7 cellular contexts compared by ENCODE assay signal in genomic region chr11:2929511-2929879, GRCh38. TPM values are rescaled to one million over a fixed set of nuclear protein-coding genes. Genes with fewer than 3 reads are reported as not detected.
DNase-seq lines count a peak whose midpoint lies in the region; ATAC-seq lines count a peak whose summit lies in the region.

No MANE protein-coding gene starts in this region.

- H3K27ac ChIP-seq in aorta (ENCODE audit: low read depth in 1 of 2, low read length in 2 of 2) = peak overlapping the region in 1 of 2 donors; percentile 1

- intact Hi-C loops in aorta (cut with DNase I) = no loop called here

- peaks cover 54% of the 10 kb centered on the region for H3K4me1 ChIP-seq in mucosa of stomach (ENCODE audit: control insufficient read depth, insufficient read depth, low read length)
- no peaks in the 10 kb centered on the region for H3K4me1 ChIP-seq in aorta (ENCODE audit: control insufficient read depth in 1 of 2, insufficient read depth in 2 of 2, low read length in 2 of 2)

- WGBS in aorta, 2 donors = 0 to 2% methylated on average over 7 to 46 of the region's 46 CpGs

- H3K36me3 ChIP-seq in mucosa of stomach (ENCODE audit: control insufficient read depth, insufficient read depth, low read length) (no peaks in the 10 kb centered on the region), aorta (ENCODE audit: control insufficient read depth in 1 of 2, insufficient read depth in 2 of 2, low read length in 1 of 2) (no peaks in the 10 kb centered on the region)

- H3K9me3 ChIP-seq in mucosa of stomach (ENCODE audit: control insufficient read depth, low read length) = no peaks in the 10 kb centered on the region
- no peaks in the 10 kb centered on the region for H3K9me3 ChIP-seq in aorta (ENCODE audit: control insufficient read depth, low read length)

- H3K9ac ChIP-seq in mucosa of stomach (ENCODE audit: low read length) = peak overlapping the region; percentile 92

- no peaks in the 10 kb centered on the region for H3K27me3 ChIP-seq in mucosa of stomach (ENCODE audit: control insufficient read depth, insufficient read depth, low read length)
- H3K27me3 ChIP-seq in aorta (ENCODE audit: control insufficient read depth in 1 of 2, insufficient read depth in 2 of 2, low read length in 1 of 2) = peaks cover 0 to 2% of the 10 kb centered on the region in 2 donors

- peak; percentile 82 for DNase-seq in HCEC 1CT
- peak; percentile 27 for DNase-seq in T-helper 22 cell (ENCODE audit: low read depth)
- peak; percentile 25 for DNase-seq in effector CD4-positive, alpha-beta T cell
- peak; percentile 84 to 93 for DNase-seq in aorta
- no peak for DNase-seq in DMS79 treated with DMSO at 0.1 percent for 48 hours (lab: John Stamatoyannopoulos, UW)
- DNase-seq in cerebellar nuclear complex (lab: John Stamatoyannopoulos, UW) = no peak

- H3K4me3 ChIP-seq in mucosa of stomach (ENCODE audit: low read length) (peak overlapping the region; percentile 49), aorta (ENCODE audit: low read length in 2 of 2) (peak overlapping the region; percentile 24 to 27)

- peak; percentile 37 for ATAC-seq in aorta (ENCODE audit: low FRiP score)

RNA-seq across cellular contexts. Expression of gene PHLDA2, which starts 0.3 kb away (rescaled TPM):
- 1 to 10 TPM; 6.4 to 7.1 TPM for total RNA-seq in aorta
- 10 to 100 TPM in 1 of 2 donors, 1 to 10 TPM in 1; 7.4 to 17.2 TPM for polyA plus RNA-seq in aorta

RNA-seq across cellular contexts. Expression of gene CDKN1C, which starts 43.9 kb away (rescaled TPM):
- 10 to 100 TPM; 13.7 to 37.7 TPM for total RNA-seq in aorta
- polyA plus RNA-seq in aorta = 10 to 100 TPM; 11.3 to 21.3 TPM

Comparison
In these comparisons a context has a peak if more than half of its experiments do, and no peak if none do; other contexts are left out.
1. DNase-seq: peak in HCEC 1CT (single experiment), T-helper 22 cell (single experiment), effector CD4-positive, alpha-beta T cell (single experiment) and aorta (2 of 2); none in DMS79 treated with DMSO at 0.1 percent for 48 hours (single experiment) and cerebellar nuclear complex (0 of 2).